In the genomic region with DNA sequence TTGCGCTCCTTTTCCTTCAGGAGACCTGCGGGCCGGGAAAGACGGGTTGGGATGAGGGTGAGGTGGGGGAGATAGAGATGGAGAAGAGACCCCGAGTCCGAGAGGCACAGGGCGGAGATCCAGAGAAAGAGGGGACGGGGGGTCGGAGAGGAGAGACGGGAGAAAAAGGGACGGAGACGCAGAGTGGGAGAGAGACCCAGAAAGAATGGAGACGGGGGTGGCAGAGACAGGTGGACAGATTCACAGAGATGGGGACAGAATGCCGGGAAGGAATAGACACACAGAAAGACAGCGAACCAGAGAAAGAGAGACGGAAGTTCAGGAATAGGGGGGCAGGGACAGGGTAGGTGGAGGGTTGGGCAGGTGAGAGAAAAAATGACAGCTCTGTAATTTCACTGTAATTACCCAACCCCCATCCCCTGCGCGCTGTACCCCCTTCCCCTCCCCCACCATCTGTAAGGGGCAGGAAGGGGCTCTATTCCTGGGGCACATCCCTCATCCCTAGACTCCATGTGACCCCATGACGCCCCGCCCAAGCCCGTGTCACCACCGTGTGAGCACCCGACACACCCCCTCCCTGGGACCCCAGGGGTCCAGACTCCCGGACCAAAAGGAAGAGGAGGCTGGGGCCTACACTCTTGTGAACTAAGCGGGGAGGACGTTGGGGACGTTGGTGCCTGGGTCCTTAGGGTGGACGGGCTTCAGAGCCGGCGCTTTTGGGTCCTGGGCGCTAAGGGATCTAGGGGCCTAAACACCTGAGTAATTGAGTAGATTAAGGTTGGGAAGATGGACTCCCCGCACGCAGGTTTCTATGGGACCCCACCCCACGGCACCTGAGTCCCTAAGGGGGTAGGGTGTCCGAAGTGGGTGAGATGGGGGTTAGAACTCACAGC, we compare ENCODE assay signal across 8 cellular contexts. TPM values are rescaled to one million over a fixed set of nuclear protein-coding genes. Genes with fewer than 3 reads are reported as not detected.
DNase-seq lines count a peak whose midpoint lies in the region; ATAC-seq and TF ChIP-seq lines count a peak whose summit lies in the region.

No MANE protein-coding gene starts in this region.

- no peak for ATAC-seq in HG02678 (IDR thresholded peaks at IDR 0.05; ENCODE audit: unreplicated experiment)

- H3K36me3 ChIP-seq in cardiac muscle cell: no peaks in the 10 kb centered on the region
- H3K36me3 ChIP-seq in WERI-Rb-1: peaks cover 9% of the 10 kb centered on the region
- no peaks in the 10 kb centered on the region for H3K36me3 ChIP-seq in prostate gland

- in situ Hi-C loops in GM13976 (cut with MboI; ENCODE audit: low sequenced_read_pairs, unreplicated experiment): no loop called here

- H3K27me3 ChIP-seq in cardiac muscle cell: no peaks in the 10 kb centered on the region
- H3K27me3 ChIP-seq in WERI-Rb-1 (ENCODE audit: insufficient read depth, low read depth, severe bottlenecking): no peaks in the 10 kb centered on the region
- no peaks in the 10 kb centered on the region for H3K27me3 ChIP-seq in prostate gland (replicated peaks; ENCODE audit: insufficient read depth)

- TF ChIP-seq POLR2A in prostate gland (IDR thresholded peaks at IDR 0.05): no peak

- peak overlapping the region; percentile 61 for H3K27ac ChIP-seq in cardiac muscle cell
- peak overlapping the region; percentile 42 for H3K27ac ChIP-seq in WERI-Rb-1
- peak overlapping the region; percentile 98 to 99 for H3K27ac ChIP-seq in prostate gland

- TF ChIP-seq CTCF in cardiac muscle cell (IDR thresholded peaks at IDR 0.05; ENCODE audit: low read depth, low read length) (no peak), WERI-Rb-1 (IDR thresholded peaks at IDR 0.05; ENCODE audit: low read depth, low read length) (no peak), foreskin fibroblast (IDR thresholded peaks at IDR 0.05; ENCODE audit: low read depth, low read length) (no peak), prostate gland (IDR thresholded peaks at IDR 0.05) (no peak), GM13976 (IDR thresholded peaks at IDR 0.05; ENCODE audit: borderline replicate concordance, control extremely low read depth, extremely low read depth, insufficient read depth, missing control alignments) (no peak)

- intact Hi-C loops in cardiac septum (cut with DNase I): no loop called here
- intact Hi-C loops in prostate gland (cut with DNase I): no loop called here

- H3K9me3 ChIP-seq in cardiac muscle cell (ENCODE audit: low read depth) (no peaks in the 10 kb centered on the region), WERI-Rb-1 (ENCODE audit: severe bottlenecking) (no peaks in the 10 kb centered on the region), prostate gland (no peaks in the 10 kb centered on the region)

- under 1% methylated on average over 35 of the region's 35 CpGs for WGBS in prostate gland

- peaks cover 16% of the 10 kb centered on the region for H3K4me1 ChIP-seq in cardiac muscle cell (ENCODE audit: low read depth)
- H3K4me1 ChIP-seq in prostate gland (replicated peaks): peaks cover 15% of the 10 kb centered on the region

- DNase-seq in cardiac muscle cell (ENCODE audit: low read depth in 1 of 2, low spot score in 1 of 2): peak in 1 of 2 donors; percentile 36
- no peak for DNase-seq in cardiac septum (ENCODE audit: low spot score)
- no peak for DNase-seq in WERI-Rb-1
- no peak for DNase-seq in foreskin fibroblast
- no peak for DNase-seq in prostate gland (ENCODE audit: low spot score)
- DNase-seq in GM13976 (ENCODE audit: low spot score): no peak
- DNase-seq in T-helper 9 cell: no peak

- peak overlapping the region; percentile 88 for H3K4me3 ChIP-seq in cardiac muscle cell
- peak overlapping the region; percentile 42 for H3K4me3 ChIP-seq in WERI-Rb-1 (ENCODE audit: low read depth, low read length)
- peak overlapping the region; percentile 61 to 89 for H3K4me3 ChIP-seq in foreskin fibroblast (ENCODE audit: low read depth in 1 of 2, low read length in 2 of 2)
- peak overlapping the region; percentile 72 to 77 for H3K4me3 ChIP-seq in prostate gland

RNA-seq across cellular contexts. Expression of a gene that starts 1.0 kb away (rescaled TPM):
- total RNA-seq in cardiac muscle cell (16.0 and 30.0 TPM in 2 replicates), cardiac septum (4.4 TPM), prostate gland (10 to 100 TPM; 14.3 to 52.7 TPM)
- 23.3 and 41.6 TPM in 2 replicates for polyA plus RNA-seq in cardiac muscle cell

RNA-seq across cellular contexts. Expression of a gene that starts 9.8 kb away (rescaled TPM):
- total RNA-seq in cardiac muscle cell (11.9 and 15.6 TPM in 2 replicates), cardiac septum (6.5 TPM), prostate gland (10 to 100 TPM in 1 of 2 donors, 1 to 10 TPM in 1; 7.0 to 11.2 TPM)
- 26.3 and 30.7 TPM in 2 replicates for polyA plus RNA-seq in cardiac muscle cell

RNA-seq across cellular contexts. Expression of a gene that starts 16.9 kb away (rescaled TPM):
- total RNA-seq in cardiac muscle cell (21.3 and 22.5 TPM in 2 replicates), cardiac septum (8.5 TPM), prostate gland (10 to 100 TPM; 24.8 to 25.4 TPM)
- 18.5 and 25.3 TPM in 2 replicates for polyA plus RNA-seq in cardiac muscle cell

RNA-seq across cellular contexts. Expression of a gene that starts 17.2 kb away (rescaled TPM):
- total RNA-seq in cardiac muscle cell (3,285 and 3,429 TPM in 2 replicates), cardiac septum (437 TPM), prostate gland (1,000 to 10,000 TPM; 2,096 to 3,914 TPM)
- polyA plus RNA-seq in cardiac muscle cell: 692 and 838 TPM in 2 replicates

RNA-seq across cellular contexts. Expression of a gene that starts 21.3 kb away (rescaled TPM):
- total RNA-seq in cardiac muscle cell: 0.60 and 1.6 TPM in 2 replicates
- not detected in 2 replicates for polyA plus RNA-seq in cardiac muscle cell
- not detected for total RNA-seq in cardiac septum
- total RNA-seq in prostate gland: 1 to 10 TPM; 2.8 to 8.8 TPM

Comparison
In these comparisons a context has a peak if more than half of its experiments do, and no peak if none do; other contexts are left out.
1. H3K27ac ChIP-seq: peak in every context shown above with its lines; median percentile 98 in prostate gland; 61 in cardiac muscle cell; 42 in WERI-Rb-1.